Comparison of ENCODE assay signal across 8 cellular contexts in the genomic region with DNA sequence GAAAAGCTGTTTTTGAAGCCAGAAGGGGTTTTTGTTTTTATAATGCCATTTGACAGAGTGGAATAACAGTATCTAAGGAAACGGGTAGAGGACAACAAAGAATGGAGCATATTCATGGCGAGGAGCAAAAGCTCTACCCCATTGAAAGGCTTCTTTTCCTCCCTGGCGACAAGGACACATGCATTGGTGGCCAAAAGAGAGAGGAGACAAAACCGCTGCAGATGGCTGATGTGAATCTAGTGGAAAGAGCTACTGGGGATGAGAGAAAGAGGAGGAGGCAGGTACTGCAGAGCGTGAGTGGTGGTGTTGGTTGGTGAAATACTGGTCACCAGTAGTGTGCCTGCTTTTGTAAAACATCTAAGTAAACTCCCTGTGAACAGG. TPM values are rescaled to one million over a fixed set of nuclear protein-coding genes. Genes with fewer than 3 reads are reported as not detected.
A peak's percentile ranks its signal among the peaks of the same experiment; 100 is the strongest.
DNase-seq lines count a peak whose midpoint lies in the region; ATAC-seq and TF ChIP-seq lines count a peak whose summit lies in the region.

No MANE protein-coding gene starts in this region.

- ATAC-seq in GM19467 (IDR thresholded peaks at IDR 0.05; ENCODE audit: unreplicated experiment) (peak; percentile 22), HG02884 (IDR thresholded peaks at IDR 0.05; ENCODE audit: unreplicated experiment) (no peak), HG03097 (IDR thresholded peaks at IDR 0.05; ENCODE audit: low FRiP score, unreplicated experiment) (no peak)

- H3K4me1 ChIP-seq in MM.1S (ENCODE audit: low read length) (no peaks in the 10 kb centered on the region), iPS DF 6.9 (ENCODE audit: control insufficient read depth, insufficient read depth, low read length) (no peaks in the 10 kb centered on the region), skeletal muscle tissue (ENCODE audit: control insufficient read depth in 3 of 3, insufficient read depth in 3 of 3, low read length in 3 of 3) (peaks cover 3 to 15% (median 11%) of the 10 kb centered on the region in 3 donors)

- H3K9ac ChIP-seq in MM.1S (ENCODE audit: low read length) (no peak overlapping the region), skeletal muscle tissue (ENCODE audit: low read depth in 1 of 3, low read length in 3 of 3) (peak overlapping the region; percentile 24 to 81 (median 72))

- no peaks in the 10 kb centered on the region for H4K20me1 ChIP-seq in MM.1S (ENCODE audit: insufficient read depth, low read length)

- H3K4me3 ChIP-seq in MM.1S (ENCODE audit: low read length) (peak overlapping the region; percentile 61), iPS DF 6.9 (ENCODE audit: low read length) (peak overlapping the region; percentile 74; the same call in 1 of the 2 replicates), skeletal muscle tissue (ENCODE audit: low read length in 3 of 3) (peak overlapping the region; percentile 83 to 86 (median 84))

- H3K27ac ChIP-seq in MM.1S (ENCODE audit: low read length) (no peak overlapping the region), iPS DF 6.9 (ENCODE audit: low read length) (no peak overlapping the region), skeletal muscle tissue (ENCODE audit: low read depth, low read length) (peak overlapping the region; percentile 2)

- H2AFZ ChIP-seq in MM.1S (ENCODE audit: low read length), result 0 out of 2 replicates have a peak overlapping the region, but pooled peaks have one; percentile 61

- peak overlapping the region; percentile 49; the same call in 1 of the 2 replicates for H3K4me2 ChIP-seq in MM.1S (ENCODE audit: low read depth, low read length)

- H3K9me3 ChIP-seq in MM.1S (replicated peaks; ENCODE audit: insufficient read depth, low read length) (no peaks in the 10 kb centered on the region), iPS DF 6.9 (ENCODE audit: control insufficient read depth, insufficient read depth, low read length) (no peaks in the 10 kb centered on the region), skeletal muscle tissue (ENCODE audit: control insufficient read depth in 3 of 3, low read length in 3 of 3) (no peaks in the 10 kb centered on the region)

- no CpG with 5 or more reads among the region's 5 CpGs for WGBS in iPS DF 6.9 (ENCODE audit: insufficient coverage, insufficient read length)

- H3K36me3 ChIP-seq in MM.1S (replicated peaks; ENCODE audit: insufficient read depth, low read length) (no peaks in the 10 kb centered on the region), iPS DF 6.9 (ENCODE audit: control insufficient read depth, insufficient read depth, low read length) (no peaks in the 10 kb centered on the region), skeletal muscle tissue (ENCODE audit: control insufficient read depth in 3 of 3, insufficient read depth in 3 of 3, low read length in 3 of 3) (no peaks in the 10 kb centered on the region)

- H3F3A ChIP-seq in MM.1S (ENCODE audit: insufficient read depth, low read length), result no peaks in the 10 kb centered on the region

- no peaks in the 10 kb centered on the region for H3K9me2 ChIP-seq in MM.1S (replicated peaks; ENCODE audit: insufficient read depth, low read length)

- H3K79me2 ChIP-seq in MM.1S (ENCODE audit: low read length), result peaks cover 6% of the 10 kb centered on the region; the same call in 1 of the 2 replicates

- no peak for TF ChIP-seq CTCF in MM.1S (IDR thresholded peaks at IDR 0.05; ENCODE audit: low read length)

- H3K27me3 ChIP-seq in MM.1S (replicated peaks; ENCODE audit: insufficient read depth, low read length), result no peaks in the 10 kb centered on the region
- H3K27me3 ChIP-seq in iPS DF 6.9 (ENCODE audit: control insufficient read depth, insufficient read depth, low read length), result no peaks in the 10 kb centered on the region
- no peaks in the 10 kb centered on the region for H3K27me3 ChIP-seq in skeletal muscle tissue (ENCODE audit: control insufficient read depth in 3 of 3, insufficient read depth in 3 of 3, low read length in 3 of 3)

- DNase-seq in COLO668 (lab: John Stamatoyannopoulos, UW; ENCODE audit: unreplicated experiment) (peak; percentile 6), MM.1S (no peak), anterior cingulate cortex (lab: John Stamatoyannopoulos, UW) (peak in 46 of 58 donors; percentile 15 to 90 (median 58)), iPS DF 6.9 (ENCODE audit: low read depth, low spot score) (no peak)

RNA-seq across cellular contexts. Expression of a gene that starts 0.5 kb away (rescaled TPM):
- total RNA-seq in skeletal muscle tissue, result 41.8 TPM

Comparison
In these comparisons a context has a peak if more than half of its experiments do, and no peak if none do; other contexts are left out.
1. DNase-seq: peak in COLO668 (single experiment) and anterior cingulate cortex (46 of 58); none in MM.1S (single experiment) and iPS DF 6.9 (single experiment).
2. Peak in every context shown above with its lines, with median percentiles within 50 percentile points of each other: H3K4me3 ChIP-seq.